In the genomic region with DNA sequence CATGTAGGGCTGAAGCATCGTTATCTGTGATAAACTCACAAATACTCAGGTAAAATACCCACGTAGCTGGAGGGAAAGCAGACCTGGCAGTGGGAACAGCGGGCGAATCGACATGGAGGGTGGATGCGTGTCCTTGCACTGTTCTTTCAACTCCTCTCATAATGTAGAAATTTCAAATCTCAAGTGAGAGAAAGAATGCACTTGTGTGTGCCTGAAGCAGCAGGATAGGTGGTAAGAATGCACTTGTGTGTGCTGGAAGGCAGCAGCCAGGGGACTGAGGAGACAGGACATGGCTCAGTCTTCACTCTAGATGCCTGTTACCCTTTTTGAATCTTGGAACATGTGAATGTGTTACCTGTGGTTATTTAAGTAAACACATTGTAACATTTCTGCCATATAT, we compare ENCODE assay signal across 17 cellular contexts. TPM values are rescaled to one million over a fixed set of nuclear protein-coding genes. Genes with fewer than 3 reads are reported as not detected.
DNase-seq lines count a peak whose midpoint lies in the region; ATAC-seq and TF ChIP-seq lines count a peak whose summit lies in the region.
"Had no signal": no experiment of that assay in that cellular context is flagged by ENCODE, and none has a peak within 500 bp of the region (broad histone marks: within the 10 kb centered on the region; RNA-seq: fewer than 3 reads in every experiment).

No MANE protein-coding gene starts in this region.

- H3K36me3 Mint-ChIP-seq in nephron progenitor cell (ENCODE audit: low read depth) (peaks cover 66% of the 10 kb centered on the region), GM23338 (ENCODE audit: low read depth) (peaks cover 51% of the 10 kb centered on the region)

- no peak for DNase-seq in adrenal gland
- DNase-seq in left lung, result peak in 1 of 2 donors; percentile 30
- DNase-seq in nephron progenitor cell, result no peak
- DNase-seq in upper lobe of left lung, result peak in 1 of 2 donors; percentile 49
- DNase-seq in gastrocnemius medialis, result no peak
- DNase-seq in GM23338 (ENCODE audit: low spot score), result no peak
- DNase-seq: 8988T; CD4-positive, alpha-beta memory T cell; DMS153; DMS79; GF-D8 had no signal

- TF ChIP-seq CTCF in adrenal gland (IDR thresholded peaks at IDR 0.05), result no peak
- no peak for TF ChIP-seq CTCF in left lung (IDR thresholded peaks at IDR 0.05)
- no peak for TF ChIP-seq CTCF in nephron progenitor cell (IDR thresholded peaks at IDR 0.05)
- no peak for TF ChIP-seq CTCF in upper lobe of left lung (IDR thresholded peaks at IDR 0.05)
- TF ChIP-seq CTCF in gastrocnemius medialis (IDR thresholded peaks at IDR 0.05 in 4 of 5, conservative IDR thresholded peaks at IDR 0.05 in 1 of 5), result no peak
- no peak for TF ChIP-seq CTCF in GM23338 (conservative IDR thresholded peaks at IDR 0.05; ENCODE audit: low read depth in 2 of 2)

- H4K20me1 ChIP-seq in GM23338 (replicated peaks; ENCODE audit: insufficient read depth), result no peaks in the 10 kb centered on the region; the same call in 1 of the 2 replicates
- H4K20me1 ChIP-seq: BLaER1 had no signal

- TF ChIP-seq POLR2A in adrenal gland (IDR thresholded peaks at IDR 0.05) (no peak), upper lobe of left lung (IDR thresholded peaks at IDR 0.05) (peak in 1 of 4 donors; percentile 30), gastrocnemius medialis (IDR thresholded peaks at IDR 0.05) (no peak)

- no peaks in the 10 kb centered on the region for H3K9me3 ChIP-seq in adrenal gland (replicated peaks in 1 of 3)
- H3K9me3 ChIP-seq in left lung, result no peaks in the 10 kb centered on the region
- H3K9me3 ChIP-seq in upper lobe of left lung, result no peaks in the 10 kb centered on the region
- H3K9me3 ChIP-seq in gastrocnemius medialis, result no peaks in the 10 kb centered on the region
- H3K9me3 ChIP-seq: BLaER1, HAP-1 had no signal

- H3K27ac Mint-ChIP-seq in nephron progenitor cell (peak overlapping the region; percentile 24), GM23338 (no peak overlapping the region)
- H3K27ac Mint-ChIP-seq: CD4-positive, alpha-beta memory T cell; IgD-negative memory B cell had no signal

- H3K27me3 Mint-ChIP-seq in nephron progenitor cell (ENCODE audit: low read depth, poor library complexity), result no peaks in the 10 kb centered on the region
- peaks cover 5% of the 10 kb centered on the region for H3K27me3 Mint-ChIP-seq in GM23338 (ENCODE audit: insufficient read depth, low read depth, poor library complexity)
- H3K27me3 Mint-ChIP-seq: CD4-positive, alpha-beta memory T cell; IgD-negative memory B cell had no signal

- H3F3A ChIP-seq in GM23338 (replicated peaks; ENCODE audit: low read depth), result no peaks in the 10 kb centered on the region

- H3K4me1 Mint-ChIP-seq in nephron progenitor cell, result no peaks in the 10 kb centered on the region
- H3K4me1 Mint-ChIP-seq in GM23338, result no peaks in the 10 kb centered on the region; the same call in 2 of the 3 replicates
- H3K4me1 Mint-ChIP-seq: CD14-positive monocyte; CD4-positive, alpha-beta memory T cell; IgD-negative memory B cell had no signal

- H3K36me3 ChIP-seq in adrenal gland (replicated peaks in 1 of 2), result peaks cover 0 to 11% of the 10 kb centered on the region in 2 donors
- H3K36me3 ChIP-seq in left lung, result peaks cover 0 to 9% of the 10 kb centered on the region in 2 donors
- peaks cover 0 to 25% (median 8%) of the 10 kb centered on the region in 4 donors for H3K36me3 ChIP-seq in upper lobe of left lung
- H3K36me3 ChIP-seq in gastrocnemius medialis, result peaks cover 0 to 7% of the 10 kb centered on the region in 2 donors
- no peaks in the 10 kb centered on the region for H3K36me3 ChIP-seq in GM23338 (ENCODE audit: insufficient read depth)
- H3K36me3 ChIP-seq: HAP-1 had no signal

- H3K27ac ChIP-seq in adrenal gland (peak overlapping the region; percentile 70 to 96 (median 89)), left lung (peak overlapping the region; percentile 42 to 64), upper lobe of left lung (peak overlapping the region in 3 of 4 donors; percentile 49 to 78 (median 62)), gastrocnemius medialis (no peak overlapping the region), GM23338 (ENCODE audit: low read depth) (no peak overlapping the region)
- H3K27ac ChIP-seq: BLaER1, HL-60 had no signal

- TF ChIP-seq EP300 in upper lobe of left lung (IDR thresholded peaks at IDR 0.05), result no peak

- H3K9me3 Mint-ChIP-seq in nephron progenitor cell, result peaks cover 25% of the 10 kb centered on the region
- peaks cover 22% of the 10 kb centered on the region for H3K9me3 Mint-ChIP-seq in GM23338
- H3K9me3 Mint-ChIP-seq: CD4-positive, alpha-beta memory T cell; IgD-negative memory B cell had no signal

- intact Hi-C loops in adrenal gland (cut with DNase I) (no loop called here), left lung (cut with DNase I) (no loop called here), gastrocnemius medialis (cut with DNase I; ENCODE audit: low total_unique reads) (no loop called here)

- H3K27me3 ChIP-seq in adrenal gland (no peaks in the 10 kb centered on the region), left lung (no peaks in the 10 kb centered on the region), upper lobe of left lung (no peaks in the 10 kb centered on the region), gastrocnemius medialis (no peaks in the 10 kb centered on the region), GM23338 (ENCODE audit: insufficient read depth) (no peaks in the 10 kb centered on the region)
- H3K27me3 ChIP-seq: BLaER1 had no signal

- ATAC-seq in left lung (peak; percentile 94), upper lobe of left lung (ENCODE audit: low FRiP score in 2 of 2) (peak; percentile 60 to 92), HG02870 (IDR thresholded peaks at IDR 0.05; ENCODE audit: unreplicated experiment) (no peak), gastrocnemius medialis (no peak), GM23338 (no peak)

- WGBS in adrenal gland, 4 donors, result 93 to 97% (median 94%) methylated on average over 6 of the region's 6 CpGs
- 69 to 96% methylated on average over 6 of the region's 6 CpGs for WGBS in upper lobe of left lung, 2 donors

- in situ Hi-C loops in gastrocnemius medialis (cut with MboI; ENCODE audit: low sequenced_read_pairs in 4 of 4), result no loop called here

- H3K4me3 ChIP-seq in adrenal gland, result no peak overlapping the region
- H3K4me3 ChIP-seq in left lung, result no peak overlapping the region
- H3K4me3 ChIP-seq in upper lobe of left lung, result peak overlapping the region in 2 of 4 donors; percentile 6 to 14
- H3K4me3 ChIP-seq in gastrocnemius medialis, result no peak overlapping the region
- H3K4me3 ChIP-seq in GM23338, result no peak overlapping the region
- H3K4me3 ChIP-seq: BLaER1, HAP-1 had no signal

- H3K4me3 Mint-ChIP-seq in nephron progenitor cell (no peak overlapping the region), GM23338 (no peak overlapping the region)
- H3K4me3 Mint-ChIP-seq: CD14-positive monocyte had no signal

- no peaks in the 10 kb centered on the region for H3K79me2 ChIP-seq in GM23338 (replicated peaks; ENCODE audit: insufficient read depth)

- H3K9me2 ChIP-seq in GM23338 (ENCODE audit: insufficient read depth), result no peaks in the 10 kb centered on the region

- no peak overlapping the region for H3K4me2 ChIP-seq in GM23338
- H3K4me2 ChIP-seq: BLaER1 had no signal

- no peak overlapping the region for H2AFZ ChIP-seq in GM23338

- H3K4me1 ChIP-seq in adrenal gland (replicated peaks in 1 of 2) (peaks cover 11 to 14% of the 10 kb centered on the region in 2 donors), left lung (no peaks in the 10 kb centered on the region), upper lobe of left lung (peaks cover 0 to 8% (median 4%) of the 10 kb centered on the region in 4 donors), gastrocnemius medialis (no peaks in the 10 kb centered on the region), GM23338 (ENCODE audit: insufficient read depth) (no peaks in the 10 kb centered on the region)
- H3K4me1 ChIP-seq: BLaER1, HAP-1 had no signal

TF ChIP-seq in GM23338, 12 proteins besides CTCF, POLR2A, EP300 and RAD21 (continues in another document):
- no peak for TF ChIP-seq ETS1 (IDR thresholded peaks at IDR 0.05)
- TF ChIP-seq EZH2phosphoT487 (IDR thresholded peaks at IDR 0.05; ENCODE audit: unreplicated experiment), result no peak

RNA-seq across cellular contexts. Expression of gene IFT140, which starts 10.4 kb away (rescaled TPM):
- total RNA-seq in adrenal gland, result 10 to 100 TPM; 14.1 to 46.4 (median 28.7) TPM
- 10 to 100 TPM in 2 of 3 donors, 1 to 10 TPM in 1; 6.6 to 62.7 (median 31.3) TPM for polyA plus RNA-seq in adrenal gland
- 10 to 100 TPM; 26.0 to 34.8 TPM for total RNA-seq in left lung
- total RNA-seq in upper lobe of left lung, result 100 to 1,000 TPM in 1 of 6 donors, 10 to 100 TPM in 5; 32.1 to 152 (median 49.8) TPM
- 1 to 10 TPM; 3.4 to 5.2 (median 4.8) TPM for total RNA-seq in gastrocnemius medialis
- 15.0 and 28.7 TPM in 2 replicates for total RNA-seq in GM23338 (2014; rRNA removed; shearing (Covaris generic))
- polyA plus RNA-seq in GM23338 (2016; fragmentation: Nextera tagmentation; extraction: Ambion mirVana), result 3.8 and 4.8 TPM in 2 replicates

RNA-seq across cellular contexts. Expression of gene CRAMP1, which starts 10.7 kb away (rescaled TPM):
- 10 to 100 TPM in 5 of 8 donors, 1 to 10 TPM in 3; 6.8 to 17.1 (median 10.5) TPM for total RNA-seq in adrenal gland
- polyA plus RNA-seq in adrenal gland, result 10 to 100 TPM in 1 of 3 donors, 1 to 10 TPM in 2; 4.3 to 19.0 (median 7.9) TPM
- 10 to 100 TPM; 17.3 to 18.9 TPM for total RNA-seq in left lung
- total RNA-seq in upper lobe of left lung, result 10 to 100 TPM; 16.3 to 57.6 (median 20.6) TPM
- 10 to 100 TPM in 1 of 4 donors, 1 to 10 TPM in 3; 7.0 to 10.7 (median 8.7) TPM for total RNA-seq in gastrocnemius medialis
- total RNA-seq in GM23338 (2014; rRNA removed; shearing (Covaris generic)), result 16.7 and 17.9 TPM in 2 replicates
- 3.4 TPM in 2 replicates for polyA plus RNA-seq in GM23338 (2016; fragmentation: Nextera tagmentation; extraction: Ambion mirVana)

Comparison
In these comparisons a context has a peak if more than half of its experiments do, and no peak if none do; other contexts are left out.
1. H3K27ac ChIP-seq: peak in adrenal gland (5 of 5), left lung (2 of 2) and upper lobe of left lung (3 of 4); none in gastrocnemius medialis (0 of 4) and GM23338 (single experiment).
2. ATAC-seq: peak in left lung (single experiment) and upper lobe of left lung (2 of 2); none in HG02870 (single experiment), gastrocnemius medialis (0 of 2) and GM23338 (single experiment).